Comparison of ENCODE assay signal across 19 cellular contexts in the genomic region with DNA sequence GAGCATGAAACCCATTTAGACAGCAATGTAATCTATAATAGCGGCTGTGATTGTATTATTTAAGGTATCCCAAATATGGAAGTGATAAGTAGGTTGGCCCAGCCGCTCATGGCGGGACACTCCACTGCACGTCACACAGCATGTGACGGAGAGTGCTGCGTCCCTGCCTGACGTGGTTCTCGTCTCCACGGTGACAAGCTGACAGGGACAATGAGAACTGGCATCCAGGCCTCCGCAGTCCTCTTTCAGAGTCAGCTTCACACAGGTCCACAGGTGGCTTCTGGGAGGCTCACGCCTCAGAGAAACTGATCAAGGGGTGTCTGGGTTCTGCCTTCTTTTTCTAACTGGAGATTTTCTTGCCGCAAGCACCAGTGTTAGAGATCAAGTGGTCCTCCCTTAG.
DNase-seq lines count a peak whose midpoint lies in the region; ATAC-seq and TF ChIP-seq lines count a peak whose summit lies in the region.
"Had no signal": no experiment of that assay in that cellular context is flagged by ENCODE, and none has a peak within 500 bp of the region (broad histone marks: within the 10 kb centered on the region; RNA-seq: fewer than 3 reads in every experiment).

No MANE protein-coding gene starts in this region.

- H2BK12ac ChIP-seq in neuronal stem cell (ENCODE audit: low read length), result no peak overlapping the region

- POLR2A ChIA-PET in activated B cell treated with CpG ODN at 0.5 μM for 24 hours (lab: Charles Lee), result no interaction called here

- CTCF ChIA-PET in activated B cell treated with CpG ODN at 0.5 μM for 24 hours (lab: Charles Lee), result interaction anchor here (2.0 kb wide), 1 partner anchor 190 kb away, joined by 4 read pairs; no protein-coding TSS in a partner anchor

- no peaks in the 10 kb centered on the region for H3K36me3 ChIP-seq in neuronal stem cell (replicated peaks in 1 of 2; ENCODE audit: control insufficient read depth in 2 of 2, insufficient read depth in 2 of 2, low read length in 2 of 2)
- H3K36me3 ChIP-seq in upper lobe of left lung, result no peaks in the 10 kb centered on the region
- H3K36me3 ChIP-seq: MG63 had no signal

- no peak for TF ChIP-seq POLR2A in upper lobe of left lung (IDR thresholded peaks at IDR 0.05)

- H3K79me1 ChIP-seq in neuronal stem cell (ENCODE audit: low read depth, low read length), result no peaks in the 10 kb centered on the region

- peak overlapping the region; percentile 33 for H3K27ac Mint-ChIP-seq in activated B cell treated with CpG ODN at 0.5 μM for 24 hours
- H3K27ac Mint-ChIP-seq: CD4-positive, CD25-positive, alpha-beta regulatory T cell; HFFc6 had no signal

- peaks cover 12 to 21% of the 10 kb centered on the region in 2 donors for H3K4me1 ChIP-seq in neuronal stem cell (ENCODE audit: control insufficient read depth in 2 of 2, insufficient read depth in 1 of 2, low read depth in 1 of 2, low read length in 2 of 2)
- H3K4me1 ChIP-seq in upper lobe of left lung, result no peaks in the 10 kb centered on the region
- H3K4me1 ChIP-seq: A549, Caco-2 had no signal

- no peak overlapping the region for H2AK5ac ChIP-seq in neuronal stem cell (ENCODE audit: low read depth, low read length)

- H3K14ac ChIP-seq in neuronal stem cell (ENCODE audit: low read length), result no peak overlapping the region

- intact Hi-C loops in activated B cell treated with CpG ODN at 0.5 μM for 24 hours (cut with micrococcal nuclease), result loop anchor here (5.0 kb wide), 1 partner anchor 340 kb away; no protein-coding TSS in a partner anchor

- no peak overlapping the region for H3K4me3 Mint-ChIP-seq in activated B cell treated with CpG ODN at 0.5 μM for 24 hours
- H3K4me3 Mint-ChIP-seq: CD4-positive, CD25-positive, alpha-beta regulatory T cell; HFFc6 had no signal

- H3K27ac ChIP-seq in neuronal stem cell (replicated peaks; ENCODE audit: low read length) (peak overlapping the region; percentile 76), upper lobe of left lung (no peak overlapping the region)
- H3K27ac ChIP-seq: A549 had no signal

- peak overlapping the region; percentile 87 for H2AFZ ChIP-seq in neuronal stem cell (ENCODE audit: low read length)

- no peak overlapping the region for H2BK5ac ChIP-seq in neuronal stem cell (ENCODE audit: low read length)

- H3K27me3 ChIP-seq in neuronal stem cell (ENCODE audit: control insufficient read depth in 3 of 3, insufficient read depth in 3 of 3, low read depth in 1 of 3, low read length in 3 of 3), result no peaks in the 10 kb centered on the region
- H3K27me3 ChIP-seq in upper lobe of left lung, result no peaks in the 10 kb centered on the region
- H3K27me3 ChIP-seq: MG63 had no signal

- no peak overlapping the region for H3K4me2 ChIP-seq in neuronal stem cell (ENCODE audit: insufficient read depth, low read length, poor library complexity, severe bottlenecking)
- H3K4me2 ChIP-seq: A549 had no signal

- H4K8ac ChIP-seq in neuronal stem cell (ENCODE audit: low read depth, low read length), result no peak overlapping the region

- H3K9me3 ChIP-seq in neuronal stem cell (replicated peaks in 1 of 2; ENCODE audit: control insufficient read depth in 2 of 2, insufficient read depth in 1 of 2, low read depth in 1 of 2, low read length in 2 of 2), result peaks cover 0 to 3% of the 10 kb centered on the region in 2 donors
- no peaks in the 10 kb centered on the region for H3K9me3 ChIP-seq in upper lobe of left lung
- H3K9me3 ChIP-seq: A549, Caco-2, MG63 had no signal

- H4K91ac ChIP-seq in neuronal stem cell (ENCODE audit: low read depth, low read length, poor library complexity), result no peak overlapping the region

- TF ChIP-seq CTCF in activated B cell treated with CpG ODN at 0.5 μM for 24 hours (IDR thresholded peaks at IDR 0.05), result no peak
- TF ChIP-seq CTCF in upper lobe of left lung (IDR thresholded peaks at IDR 0.05), result no peak

- no peak overlapping the region for H3K4ac ChIP-seq in neuronal stem cell (ENCODE audit: low read length)

- peaks cover 29% of the 10 kb centered on the region for H3K27me3 Mint-ChIP-seq in activated B cell treated with CpG ODN at 0.5 μM for 24 hours
- H3K27me3 Mint-ChIP-seq: CD4-positive, CD25-positive, alpha-beta regulatory T cell had no signal

- no peak overlapping the region for H2BK15ac ChIP-seq in neuronal stem cell (ENCODE audit: low read length)

- H3K18ac ChIP-seq in neuronal stem cell (ENCODE audit: low read length), result no peak overlapping the region

- ATAC-seq in activated B cell treated with CpG ODN at 0.5 μM for 24 hours (ENCODE audit: low read depth) (no peak), upper lobe of left lung (ENCODE audit: low FRiP score in 2 of 2) (no peak), HG03439 (IDR thresholded peaks at IDR 0.05; ENCODE audit: unreplicated experiment) (no peak), GM21381 (IDR thresholded peaks at IDR 0.05; ENCODE audit: unreplicated experiment) (no peak)
- ATAC-seq: A549 had no signal

- no peaks in the 10 kb centered on the region for H3K9me3 Mint-ChIP-seq in activated B cell treated with CpG ODN at 0.5 μM for 24 hours
- H3K9me3 Mint-ChIP-seq: CD4-positive, CD25-positive, alpha-beta regulatory T cell; HFFc6 had no signal

- H3K4me3 ChIP-seq in neuronal stem cell (ENCODE audit: low read length in 2 of 2) (peak overlapping the region in 1 of 2 donors; percentile 19), upper lobe of left lung (no peak overlapping the region)
- H3K4me3 ChIP-seq: A549, MG63 had no signal

- peaks cover 20% of the 10 kb centered on the region for H3K4me1 Mint-ChIP-seq in activated B cell treated with CpG ODN at 0.5 μM for 24 hours

- H3K9ac ChIP-seq in neuronal stem cell (ENCODE audit: low read depth, low read length, poor library complexity), result no peak overlapping the region

- peak; percentile 45 for DNase-seq in Ammon's horn (ENCODE audit: low spot score)
- no peak for DNase-seq in activated B cell treated with CpG ODN at 0.5 μM for 24 hours
- DNase-seq in left kidney (ENCODE audit: low read depth, low spot score), result peak; percentile 59
- DNase-seq in neuronal stem cell (ENCODE audit: low spot score), result peak; percentile 47
- DNase-seq in upper lobe of left lung, result no peak
- DNase-seq: Caco-2; CD4-positive, CD25-positive, alpha-beta regulatory T cell; EL; HFFc6; MG63; NCI-H1092; NCI-H146; NCI-H2081 treated with DMSO at 0.1 percent for 48 hours; NCI-H345; NCI-H526 treated with DMSO at 0.1 percent for 48 hours; SHP77 treated with DMSO at 0.1 percent for 48 hours had no signal

- H3K23ac ChIP-seq in neuronal stem cell (ENCODE audit: low read depth, low read length, poor library complexity), result no peak overlapping the region

- no peak for TF ChIP-seq EP300 in upper lobe of left lung (IDR thresholded peaks at IDR 0.05)

- H2BK120ac ChIP-seq in neuronal stem cell (ENCODE audit: low read depth, low read length), result no peak overlapping the region

- WGBS in neuronal stem cell (ENCODE audit: extremely low coverage in 2 of 2, insufficient read length in 2 of 2, insufficient replicate concordance in 1 of 2), 2 donors, result no CpG with 5 or more reads among the region's 12 CpGs
- 63 to 90% methylated on average over 6 to 12 of the region's 12 CpGs for WGBS in upper lobe of left lung, 2 donors

- no peaks in the 10 kb centered on the region for H3K36me3 Mint-ChIP-seq in activated B cell treated with CpG ODN at 0.5 μM for 24 hours (ENCODE audit: low read depth)

Comparison
In these comparisons a context has a peak if more than half of its experiments do, and no peak if none do; other contexts are left out.
1. DNase-seq: peak in Ammon's horn (single experiment), left kidney (single experiment) and neuronal stem cell (single experiment); none in activated B cell treated with CpG ODN at 0.5 μM for 24 hours (single experiment) and upper lobe of left lung (0 of 2).